In the genomic region with DNA sequence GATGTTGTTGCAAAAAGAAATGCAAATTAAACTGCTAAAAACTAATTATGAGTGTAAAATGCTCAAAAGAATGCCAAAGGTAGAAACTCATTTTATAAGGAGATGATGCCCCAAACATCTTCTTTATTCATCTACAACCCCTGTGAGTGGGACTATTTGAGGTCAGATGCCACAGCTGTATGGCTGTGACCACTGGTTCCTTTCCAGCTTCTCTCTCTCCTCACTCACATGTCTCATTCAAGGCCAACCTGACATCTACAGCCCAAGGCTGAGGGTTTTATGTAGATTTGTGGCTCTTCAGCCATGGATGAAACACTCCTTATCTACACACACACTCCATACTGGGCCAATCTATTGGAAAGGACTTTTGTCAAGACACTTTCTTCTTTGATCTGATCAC, we compare ENCODE assay signal across 1 cellular context.
TF ChIP-seq lines count a peak whose summit lies in the region.

No MANE protein-coding gene starts in this region.

TF ChIP-seq in H1, 55 proteins besides CTCF, POLR2A, EP300 and RAD21 (continued from another document):
- TF ChIP-seq, protein P1, sequence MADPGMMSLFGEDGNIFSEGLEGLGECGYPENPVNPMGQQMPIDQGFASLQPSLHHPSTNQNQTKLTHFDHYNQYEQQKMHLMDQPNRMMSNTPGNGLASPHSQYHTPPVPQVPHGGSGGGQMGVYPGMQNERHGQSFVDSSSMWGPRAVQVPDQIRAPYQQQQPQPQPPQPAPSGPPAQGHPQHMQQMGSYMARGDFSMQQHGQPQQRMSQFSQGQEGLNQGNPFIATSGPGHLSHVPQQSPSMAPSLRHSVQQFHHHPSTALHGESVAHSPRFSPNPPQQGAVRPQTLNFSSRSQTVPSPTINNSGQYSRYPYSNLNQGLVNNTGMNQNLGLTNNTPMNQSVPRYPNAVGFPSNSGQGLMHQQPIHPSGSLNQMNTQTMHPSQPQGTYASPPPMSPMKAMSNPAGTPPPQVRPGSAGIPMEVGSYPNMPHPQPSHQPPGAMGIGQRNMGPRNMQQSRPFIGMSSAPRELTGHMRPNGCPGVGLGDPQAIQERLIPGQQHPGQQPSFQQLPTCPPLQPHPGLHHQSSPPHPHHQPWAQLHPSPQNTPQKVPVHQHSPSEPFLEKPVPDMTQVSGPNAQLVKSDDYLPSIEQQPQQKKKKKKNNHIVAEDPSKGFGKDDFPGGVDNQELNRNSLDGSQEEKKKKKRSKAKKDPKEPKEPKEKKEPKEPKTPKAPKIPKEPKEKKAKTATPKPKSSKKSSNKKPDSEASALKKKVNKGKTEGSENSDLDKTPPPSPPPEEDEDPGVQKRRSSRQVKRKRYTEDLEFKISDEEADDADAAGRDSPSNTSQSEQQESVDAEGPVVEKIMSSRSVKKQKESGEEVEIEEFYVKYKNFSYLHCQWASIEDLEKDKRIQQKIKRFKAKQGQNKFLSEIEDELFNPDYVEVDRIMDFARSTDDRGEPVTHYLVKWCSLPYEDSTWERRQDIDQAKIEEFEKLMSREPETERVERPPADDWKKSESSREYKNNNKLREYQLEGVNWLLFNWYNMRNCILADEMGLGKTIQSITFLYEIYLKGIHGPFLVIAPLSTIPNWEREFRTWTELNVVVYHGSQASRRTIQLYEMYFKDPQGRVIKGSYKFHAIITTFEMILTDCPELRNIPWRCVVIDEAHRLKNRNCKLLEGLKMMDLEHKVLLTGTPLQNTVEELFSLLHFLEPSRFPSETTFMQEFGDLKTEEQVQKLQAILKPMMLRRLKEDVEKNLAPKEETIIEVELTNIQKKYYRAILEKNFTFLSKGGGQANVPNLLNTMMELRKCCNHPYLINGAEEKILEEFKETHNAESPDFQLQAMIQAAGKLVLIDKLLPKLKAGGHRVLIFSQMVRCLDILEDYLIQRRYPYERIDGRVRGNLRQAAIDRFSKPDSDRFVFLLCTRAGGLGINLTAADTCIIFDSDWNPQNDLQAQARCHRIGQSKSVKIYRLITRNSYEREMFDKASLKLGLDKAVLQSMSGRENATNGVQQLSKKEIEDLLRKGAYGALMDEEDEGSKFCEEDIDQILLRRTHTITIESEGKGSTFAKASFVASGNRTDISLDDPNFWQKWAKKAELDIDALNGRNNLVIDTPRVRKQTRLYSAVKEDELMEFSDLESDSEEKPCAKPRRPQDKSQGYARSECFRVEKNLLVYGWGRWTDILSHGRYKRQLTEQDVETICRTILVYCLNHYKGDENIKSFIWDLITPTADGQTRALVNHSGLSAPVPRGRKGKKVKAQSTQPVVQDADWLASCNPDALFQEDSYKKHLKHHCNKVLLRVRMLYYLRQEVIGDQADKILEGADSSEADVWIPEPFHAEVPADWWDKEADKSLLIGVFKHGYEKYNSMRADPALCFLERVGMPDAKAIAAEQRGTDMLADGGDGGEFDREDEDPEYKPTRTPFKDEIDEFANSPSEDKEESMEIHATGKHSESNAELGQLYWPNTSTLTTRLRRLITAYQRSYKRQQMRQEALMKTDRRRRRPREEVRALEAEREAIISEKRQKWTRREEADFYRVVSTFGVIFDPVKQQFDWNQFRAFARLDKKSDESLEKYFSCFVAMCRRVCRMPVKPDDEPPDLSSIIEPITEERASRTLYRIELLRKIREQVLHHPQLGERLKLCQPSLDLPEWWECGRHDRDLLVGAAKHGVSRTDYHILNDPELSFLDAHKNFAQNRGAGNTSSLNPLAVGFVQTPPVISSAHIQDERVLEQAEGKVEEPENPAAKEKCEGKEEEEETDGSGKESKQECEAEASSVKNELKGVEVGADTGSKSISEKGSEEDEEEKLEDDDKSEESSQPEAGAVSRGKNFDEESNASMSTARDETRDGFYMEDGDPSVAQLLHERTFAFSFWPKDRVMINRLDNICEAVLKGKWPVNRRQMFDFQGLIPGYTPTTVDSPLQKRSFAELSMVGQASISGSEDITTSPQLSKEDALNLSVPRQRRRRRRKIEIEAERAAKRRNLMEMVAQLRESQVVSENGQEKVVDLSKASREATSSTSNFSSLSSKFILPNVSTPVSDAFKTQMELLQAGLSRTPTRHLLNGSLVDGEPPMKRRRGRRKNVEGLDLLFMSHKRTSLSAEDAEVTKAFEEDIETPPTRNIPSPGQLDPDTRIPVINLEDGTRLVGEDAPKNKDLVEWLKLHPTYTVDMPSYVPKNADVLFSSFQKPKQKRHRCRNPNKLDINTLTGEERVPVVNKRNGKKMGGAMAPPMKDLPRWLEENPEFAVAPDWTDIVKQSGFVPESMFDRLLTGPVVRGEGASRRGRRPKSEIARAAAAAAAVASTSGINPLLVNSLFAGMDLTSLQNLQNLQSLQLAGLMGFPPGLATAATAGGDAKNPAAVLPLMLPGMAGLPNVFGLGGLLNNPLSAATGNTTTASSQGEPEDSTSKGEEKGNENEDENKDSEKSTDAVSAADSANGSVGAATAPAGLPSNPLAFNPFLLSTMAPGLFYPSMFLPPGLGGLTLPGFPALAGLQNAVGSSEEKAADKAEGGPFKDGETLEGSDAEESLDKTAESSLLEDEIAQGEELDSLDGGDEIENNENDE (IDR thresholded peaks at IDR 0.05; ENCODE audit: insufficient replicate concordance, low read length) = no peak
- TF ChIP-seq TAF1 (IDR thresholded peaks at IDR 0.05; ENCODE audit: low read depth, low read length) (no peak), SRF (IDR thresholded peaks at IDR 0.05; ENCODE audit: low read depth, low read length) (no peak), CHD2 (IDR thresholded peaks at IDR 0.05; ENCODE audit: low read length) (no peak), EZH2 (IDR thresholded peaks at IDR 0.05; ENCODE audit: low read depth, low read length, severe bottlenecking) (no peak)
- TF ChIP-seq, protein P2, sequence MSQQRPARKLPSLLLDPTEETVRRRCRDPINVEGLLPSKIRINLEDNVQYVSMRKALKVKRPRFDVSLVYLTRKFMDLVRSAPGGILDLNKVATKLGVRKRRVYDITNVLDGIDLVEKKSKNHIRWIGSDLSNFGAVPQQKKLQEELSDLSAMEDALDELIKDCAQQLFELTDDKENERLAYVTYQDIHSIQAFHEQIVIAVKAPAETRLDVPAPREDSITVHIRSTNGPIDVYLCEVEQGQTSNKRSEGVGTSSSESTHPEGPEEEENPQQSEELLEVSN (IDR thresholded peaks at IDR 0.05) = no peak
